ENCODE assay signal across 16 cellular contexts in genomic region chr21:9735421-9735961, GRCh38.
DNase-seq lines count a peak whose midpoint lies in the region; ATAC-seq and TF ChIP-seq lines count a peak whose summit lies in the region.
"Had no signal": no experiment of that assay in that cellular context is flagged by ENCODE, and none has a peak within 500 bp of the region (broad histone marks: within the 10 kb centered on the region; RNA-seq: fewer than 3 reads in every experiment).

No MANE protein-coding gene starts in this region.

- H3K9me3 ChIP-seq in iPS-18c (ENCODE audit: control insufficient read depth, insufficient read depth, low read length) (peaks cover 34% of the 10 kb centered on the region), neuronal stem cell (replicated peaks in 1 of 2; ENCODE audit: control insufficient read depth in 2 of 2, insufficient read depth in 1 of 2, low read depth in 1 of 2, low read length in 2 of 2) (peaks cover 0 to 26% of the 10 kb centered on the region in 2 donors), upper lobe of right lung (peaks cover 7% of the 10 kb centered on the region)

- ATAC-seq in activated T-cell treated with anti-CD3 and anti-CD28 coated beads, Interleukin-2, amount 50 U/mL, for 4 hours = peak; percentile 18 to 55
- ATAC-seq in upper lobe of right lung (peak; percentile 45), GM19324 (IDR thresholded peaks at IDR 0.05; ENCODE audit: low FRiP score, unreplicated experiment) (no peak)

- H3K36me3 Mint-ChIP-seq in activated T-cell treated with anti-CD3 and anti-CD28 coated beads, Interleukin-2, amount 50 U/mL, for 4 hours (ENCODE audit: insufficient read depth) = no peaks in the 10 kb centered on the region
- no peaks in the 10 kb centered on the region for H3K36me3 Mint-ChIP-seq in activated T-cell treated with anti-CD3 and anti-CD28 coated beads, Interleukin-2, amount 50 U/mL, for 24 hours (ENCODE audit: low read depth)

- H4K8ac ChIP-seq in neuronal stem cell (ENCODE audit: low read depth, low read length) = no peak overlapping the region

- no peak overlapping the region for H4K91ac ChIP-seq in neuronal stem cell (ENCODE audit: low read depth, low read length, poor library complexity)

- DNase-seq in activated T-cell treated with anti-CD3 and anti-CD28 coated beads, Interleukin-2, amount 50 U/mL, for 4 hours = no peak
- DNase-seq in activated T-cell treated with anti-CD3 and anti-CD28 coated beads, Interleukin-2, amount 50 U/mL, for 24 hours = no peak
- no peak for DNase-seq in neuronal stem cell (ENCODE audit: low spot score)
- DNase-seq in upper lobe of right lung = no peak
- no peak for DNase-seq in effector CD8-positive, alpha-beta T cell (lab: John Stamatoyannopoulos, UW)
- DNase-seq in DMS79 treated with DMSO at 0.1 percent for 48 hours (lab: John Stamatoyannopoulos, UW) = no peak
- DNase-seq: AML-193, KG1, NCI-H1105 treated with DMSO at 0.1 percent for 48 hours, NCI-H1694, NCI-H2081 treated with DMSO at 0.1 percent for 48 hours, Peyer's patch had no signal

- no peaks in the 10 kb centered on the region for H3K27me3 ChIP-seq in neuronal stem cell (ENCODE audit: control insufficient read depth in 3 of 3, insufficient read depth in 3 of 3, low read depth in 1 of 3, low read length in 3 of 3)
- H3K27me3 ChIP-seq in upper lobe of right lung = no peaks in the 10 kb centered on the region
- H3K27me3 ChIP-seq: Peyer's patch had no signal

- H2BK15ac ChIP-seq in neuronal stem cell (ENCODE audit: low read length) = no peak overlapping the region

- H3K4me1 Mint-ChIP-seq in activated T-cell treated with anti-CD3 and anti-CD28 coated beads, Interleukin-2, amount 50 U/mL, for 4 hours (ENCODE audit: low read depth) = no peaks in the 10 kb centered on the region
- H3K4me1 Mint-ChIP-seq in activated T-cell treated with anti-CD3 and anti-CD28 coated beads, Interleukin-2, amount 50 U/mL, for 24 hours (ENCODE audit: low read depth) = no peaks in the 10 kb centered on the region

- H2BK120ac ChIP-seq in neuronal stem cell (ENCODE audit: low read depth, low read length) = no peak overlapping the region

- H2AFZ ChIP-seq in neuronal stem cell (ENCODE audit: low read length) = no peak overlapping the region

- H3K4ac ChIP-seq in neuronal stem cell (ENCODE audit: low read length) = no peak overlapping the region

- no peak overlapping the region for H3K14ac ChIP-seq in neuronal stem cell (ENCODE audit: low read length)

- H3K27ac ChIP-seq in neuronal stem cell (replicated peaks; ENCODE audit: low read length) (no peak overlapping the region), upper lobe of right lung (no peak overlapping the region)
- H3K27ac ChIP-seq: 22Rv1, C4-2B, Peyer's patch had no signal

- H3K4me2 ChIP-seq in neuronal stem cell (ENCODE audit: insufficient read depth, low read length, poor library complexity, severe bottlenecking) = no peak overlapping the region

- H3K4me3 ChIP-seq in iPS-18c (ENCODE audit: insufficient read depth, low read depth, low read length) (peak overlapping the region; percentile 15; the same call in 1 of the 2 replicates), neuronal stem cell (ENCODE audit: low read length in 2 of 2) (peak overlapping the region in 1 of 2 donors; percentile 68), upper lobe of right lung (no peak overlapping the region)
- H3K4me3 ChIP-seq: Peyer's patch had no signal

- no peak overlapping the region for H2AK5ac ChIP-seq in neuronal stem cell (ENCODE audit: low read depth, low read length)

- peaks cover 10% of the 10 kb centered on the region for H3K9me3 Mint-ChIP-seq in activated T-cell treated with anti-CD3 and anti-CD28 coated beads, Interleukin-2, amount 50 U/mL, for 4 hours
- H3K9me3 Mint-ChIP-seq in activated T-cell treated with anti-CD3 and anti-CD28 coated beads, Interleukin-2, amount 50 U/mL, for 24 hours = peaks cover 10% of the 10 kb centered on the region

- intact Hi-C loops in upper lobe of right lung (cut with DNase I) = no loop called here

- no peak overlapping the region for H3K9ac ChIP-seq in neuronal stem cell (ENCODE audit: low read depth, low read length, poor library complexity)

- no peaks in the 10 kb centered on the region for H3K36me3 ChIP-seq in neuronal stem cell (replicated peaks in 1 of 2; ENCODE audit: control insufficient read depth in 2 of 2, insufficient read depth in 2 of 2, low read length in 2 of 2)
- no peaks in the 10 kb centered on the region for H3K36me3 ChIP-seq in upper lobe of right lung
- H3K36me3 ChIP-seq: Peyer's patch had no signal

- H3K4me1 ChIP-seq in neuronal stem cell (ENCODE audit: control insufficient read depth in 2 of 2, insufficient read depth in 1 of 2, low read depth in 1 of 2, low read length in 2 of 2) (no peaks in the 10 kb centered on the region), upper lobe of right lung (no peaks in the 10 kb centered on the region)
- H3K4me1 ChIP-seq: Peyer's patch had no signal

- H2BK12ac ChIP-seq in neuronal stem cell (ENCODE audit: low read length) = no peak overlapping the region

- no peak overlapping the region for H3K4me3 Mint-ChIP-seq in activated T-cell treated with anti-CD3 and anti-CD28 coated beads, Interleukin-2, amount 50 U/mL, for 4 hours
- H3K4me3 Mint-ChIP-seq in activated T-cell treated with anti-CD3 and anti-CD28 coated beads, Interleukin-2, amount 50 U/mL, for 24 hours = no peak overlapping the region

- TF ChIP-seq CTCF in upper lobe of right lung (IDR thresholded peaks at IDR 0.05) = no peak

- H3K27me3 Mint-ChIP-seq in activated T-cell treated with anti-CD3 and anti-CD28 coated beads, Interleukin-2, amount 50 U/mL, for 4 hours (ENCODE audit: low read depth) = no peaks in the 10 kb centered on the region
- H3K27me3 Mint-ChIP-seq in activated T-cell treated with anti-CD3 and anti-CD28 coated beads, Interleukin-2, amount 50 U/mL, for 24 hours = no peaks in the 10 kb centered on the region

- H3K27ac Mint-ChIP-seq in activated T-cell treated with anti-CD3 and anti-CD28 coated beads, Interleukin-2, amount 50 U/mL, for 24 hours = no peak overlapping the region

- peak overlapping the region; percentile 75 for H3K23ac ChIP-seq in neuronal stem cell (ENCODE audit: low read depth, low read length, poor library complexity)

- WGBS in neuronal stem cell (ENCODE audit: extremely low coverage in 2 of 2, insufficient read length in 2 of 2, insufficient replicate concordance in 1 of 2), 2 donors = no CpG with 5 or more reads among the region's 21 CpGs

- H3K18ac ChIP-seq in neuronal stem cell (ENCODE audit: low read length) = no peak overlapping the region

- H3K79me1 ChIP-seq in neuronal stem cell (ENCODE audit: low read depth, low read length) = no peaks in the 10 kb centered on the region

- no peak overlapping the region for H2BK5ac ChIP-seq in neuronal stem cell (ENCODE audit: low read length)
